In the genomic region with DNA sequence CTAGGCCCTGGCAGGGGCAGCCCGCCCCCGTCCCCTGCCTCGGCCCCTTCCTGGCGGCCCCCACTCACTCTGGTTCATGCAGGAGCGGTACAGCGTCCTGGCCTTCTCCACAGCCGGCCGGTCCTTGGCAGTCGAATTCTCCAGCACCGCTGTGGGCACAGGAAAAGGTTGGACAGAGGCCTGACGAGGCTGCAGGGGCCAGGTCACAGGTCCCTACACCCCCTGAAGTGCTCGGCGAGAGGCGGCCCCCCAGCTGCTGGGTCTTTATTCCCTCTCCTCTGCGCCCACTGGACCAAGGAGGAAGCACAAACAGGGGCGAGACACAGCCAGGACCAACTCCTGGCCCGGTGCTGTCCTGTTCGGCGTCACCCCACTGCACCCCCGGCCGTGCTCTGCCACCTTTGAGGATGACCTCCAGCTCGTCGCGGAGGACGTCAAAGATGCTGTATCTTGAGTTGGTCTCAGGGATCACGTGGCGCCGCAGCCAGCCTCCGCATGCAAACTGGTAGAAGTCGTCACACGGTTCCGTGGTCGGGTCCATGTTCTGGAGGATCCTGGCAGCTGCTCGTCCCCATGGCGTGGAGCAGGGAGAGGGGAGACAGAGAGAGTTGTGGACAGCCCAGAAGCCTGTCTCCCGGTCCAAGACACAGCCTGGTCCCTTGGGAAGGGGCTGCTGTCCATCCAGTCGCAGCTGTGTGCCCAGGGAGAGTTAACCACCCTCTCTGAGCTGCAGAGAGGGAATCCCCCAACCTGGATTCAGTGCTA, we compare ENCODE assay signal across 26 cellular contexts. TPM values are rescaled to one million over a fixed set of nuclear protein-coding genes. Genes with fewer than 3 reads are reported as not detected.
DNase-seq lines count a peak whose midpoint lies in the region; ATAC-seq, FAIRE-seq and TF ChIP-seq lines count a peak whose summit lies in the region.
"Had no signal": no experiment of that assay in that cellular context is flagged by ENCODE, and none has a peak within 500 bp of the region (broad histone marks: within the 10 kb centered on the region; RNA-seq: fewer than 3 reads in every experiment).

No MANE protein-coding gene starts in this region.

- no peaks in the 10 kb centered on the region for H3K4me1 Mint-ChIP-seq in WTC11

- H3K36me3 Mint-ChIP-seq in WTC11, result peaks cover 9% of the 10 kb centered on the region

- peaks cover 2 to 13% of the 10 kb centered on the region in 2 donors for H3K9me3 ChIP-seq in kidney (ENCODE audit: control insufficient read depth in 1 of 2, low read length in 2 of 2)

- FAIRE-seq in kidney (lab: Jason Lieb, UNC), result no peak
- FAIRE-seq: frontal cortex, GM12892, GM19239, islet of Langerhans had no signal

- POLR2A ChIA-PET in WTC11 (lab: Charles Lee), result no interaction called here

- DNase-seq in D341Med (ENCODE audit: low spot score) (peak; percentile 19), WTC11 (ENCODE audit: low spot score) (peak; percentile 9), kidney (peak; percentile 70), sciatic nerve (ENCODE audit: low spot score) (peak; percentile 53), NCI-H1048 (lab: John Stamatoyannopoulos, UW) (no peak), activated gamma-delta T cell treated with Interleukin-2 at 50 U/mL for 16 hours (no peak), HCEC 1CT (no peak)
- DNase-seq: activated CD8-positive, alpha-beta memory T cell treated with anti-CD3 and anti-CD28 coated beads, Interleukin-2, amount 50 U/mL, for 48 hours; brain microvascular endothelial cell; CD4-positive, CD25-positive, alpha-beta regulatory T cell; EL; HFFc6; mammary epithelial cell; NCI-H82; stimulated activated CD4-positive, alpha-beta T cell treated with anti-CD3 and anti-CD28 coated beads, Interleukin-2, amount 100 ng/mL, for 48 hours had no signal

- H3K4me3 ChIP-seq in kidney (ENCODE audit: low read length in 2 of 2), result no peak overlapping the region
- H3K4me3 ChIP-seq: esophagus muscularis mucosa, smooth muscle cell had no signal

- no peak overlapping the region for H3K27ac Mint-ChIP-seq in WTC11
- H3K27ac Mint-ChIP-seq: HFFc6; stimulated activated memory B cell treated with anti-CD40 and anti-IgM and Interleukin-4, amounts not matched to agents 10 μg/mL and 1 μg/mL and 100 μg/mL, for 72 hours; T-helper 2 cell treated with Interferon-gamma antibody and Interleukin-4, amounts not matched to agents 5 μg/mL and 100 μg/mL, for 36 hours had no signal

- H3K27me3 Mint-ChIP-seq in WTC11 (ENCODE audit: low read depth), result no peaks in the 10 kb centered on the region; the same call in 1 of the 2 replicates

- ATAC-seq in WTC11, result no peak
- no peak for ATAC-seq in sciatic nerve
- ATAC-seq: stimulated activated memory B cell treated with anti-CD40 and anti-IgM and Interleukin-4, amounts not matched to agents 10 μg/mL and 1 μg/mL and 100 μg/mL, for 72 hours had no signal

- H3K36me3 ChIP-seq in kidney (ENCODE audit: control insufficient read depth in 1 of 2, insufficient read depth in 2 of 2, low read length in 2 of 2), result no peaks in the 10 kb centered on the region
- H3K36me3 ChIP-seq: brain microvascular endothelial cell, esophagus muscularis mucosa had no signal

- H3K9ac ChIP-seq in kidney (ENCODE audit: low read length in 2 of 2), result no peak overlapping the region

- intact Hi-C loops in kidney (cut with DNase I) (no loop called here), sciatic nerve (cut with DNase I) (no loop called here)

- CTCF ChIA-PET in WTC11 (lab: Charles Lee), result interaction anchor here (1.1 kb wide), 1 partner anchor 178 kb away, joined by 3 read pairs; no protein-coding TSS in a partner anchor

- no peaks in the 10 kb centered on the region for H3K4me1 ChIP-seq in kidney (ENCODE audit: control insufficient read depth in 1 of 2, insufficient read depth in 1 of 2, low read depth in 1 of 2, low read length in 2 of 2)

- H3K4me3 Mint-ChIP-seq in WTC11, result no peak overlapping the region
- H3K4me3 Mint-ChIP-seq: CD4-positive, CD25-positive, alpha-beta regulatory T cell; HFFc6; stimulated activated memory B cell treated with anti-CD40 and anti-IgM and Interleukin-4, amounts not matched to agents 10 μg/mL and 1 μg/mL and 100 μg/mL, for 72 hours; T-helper 2 cell treated with Interferon-gamma antibody and Interleukin-4, amounts not matched to agents 5 μg/mL and 100 μg/mL, for 36 hours had no signal

- no peak for TF ChIP-seq CTCF in WTC11 (IDR thresholded peaks at IDR 0.05)
- TF ChIP-seq CTCF in kidney (IDR thresholded peaks at IDR 0.05; ENCODE audit: borderline replicate concordance, extremely low read depth, insufficient read depth), result no peak

- H3K9me3 Mint-ChIP-seq in WTC11, result peaks cover 26% of the 10 kb centered on the region
- H3K9me3 Mint-ChIP-seq: HFFc6 had no signal

- no peak overlapping the region for H3K27ac ChIP-seq in kidney (ENCODE audit: low read depth in 2 of 2, low read length in 2 of 2)
- H3K27ac ChIP-seq: brain microvascular endothelial cell, esophagus muscularis mucosa, RWPE1, VCaP had no signal

TF ChIP-seq in WTC11, 78 proteins besides CTCF, POLR2A, EP300 and RAD21 (continues in another document):
- TF ChIP-seq SMAD3 (CRISPR knock-in tag; IDR thresholded peaks at IDR 0.05; ENCODE audit: borderline replicate concordance) (no peak), NFYB (CRISPR knock-in tag; conservative IDR thresholded peaks at IDR 0.05; ENCODE audit: low read depth) (no peak)
- TF ChIP-seq, protein P1, sequence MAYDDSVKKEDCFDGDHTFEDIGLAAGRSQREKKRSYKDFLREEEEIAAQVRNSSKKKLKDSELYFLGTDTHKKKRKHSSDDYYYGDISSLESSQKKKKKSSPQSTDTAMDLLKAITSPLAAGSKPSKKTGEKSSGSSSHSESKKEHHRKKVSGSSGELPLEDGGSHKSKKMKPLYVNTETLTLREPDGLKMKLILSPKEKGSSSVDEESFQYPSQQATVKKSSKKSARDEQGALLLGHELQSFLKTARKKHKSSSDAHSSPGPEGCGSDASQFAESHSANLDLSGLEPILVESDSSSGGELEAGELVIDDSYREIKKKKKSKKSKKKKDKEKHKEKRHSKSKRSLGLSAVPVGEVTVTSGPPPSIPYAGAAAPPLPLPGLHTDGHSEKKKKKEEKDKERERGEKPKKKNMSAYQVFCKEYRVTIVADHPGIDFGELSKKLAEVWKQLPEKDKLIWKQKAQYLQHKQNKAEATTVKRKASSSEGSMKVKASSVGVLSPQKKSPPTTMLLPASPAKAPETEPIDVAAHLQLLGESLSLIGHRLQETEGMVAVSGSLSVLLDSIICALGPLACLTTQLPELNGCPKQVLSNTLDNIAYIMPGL (CRISPR knock-in tag; IDR thresholded peaks at IDR 0.05), result no peak
- TF ChIP-seq, protein P2, sequence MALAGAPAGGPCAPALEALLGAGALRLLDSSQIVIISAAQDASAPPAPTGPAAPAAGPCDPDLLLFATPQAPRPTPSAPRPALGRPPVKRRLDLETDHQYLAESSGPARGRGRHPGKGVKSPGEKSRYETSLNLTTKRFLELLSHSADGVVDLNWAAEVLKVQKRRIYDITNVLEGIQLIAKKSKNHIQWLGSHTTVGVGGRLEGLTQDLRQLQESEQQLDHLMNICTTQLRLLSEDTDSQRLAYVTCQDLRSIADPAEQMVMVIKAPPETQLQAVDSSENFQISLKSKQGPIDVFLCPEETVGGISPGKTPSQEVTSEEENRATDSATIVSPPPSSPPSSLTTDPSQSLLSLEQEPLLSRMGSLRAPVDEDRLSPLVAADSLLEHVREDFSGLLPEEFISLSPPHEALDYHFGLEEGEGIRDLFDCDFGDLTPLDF (CRISPR knock-in tag; IDR thresholded peaks at IDR 0.05), result no peak
- TF ChIP-seq, protein P3, sequence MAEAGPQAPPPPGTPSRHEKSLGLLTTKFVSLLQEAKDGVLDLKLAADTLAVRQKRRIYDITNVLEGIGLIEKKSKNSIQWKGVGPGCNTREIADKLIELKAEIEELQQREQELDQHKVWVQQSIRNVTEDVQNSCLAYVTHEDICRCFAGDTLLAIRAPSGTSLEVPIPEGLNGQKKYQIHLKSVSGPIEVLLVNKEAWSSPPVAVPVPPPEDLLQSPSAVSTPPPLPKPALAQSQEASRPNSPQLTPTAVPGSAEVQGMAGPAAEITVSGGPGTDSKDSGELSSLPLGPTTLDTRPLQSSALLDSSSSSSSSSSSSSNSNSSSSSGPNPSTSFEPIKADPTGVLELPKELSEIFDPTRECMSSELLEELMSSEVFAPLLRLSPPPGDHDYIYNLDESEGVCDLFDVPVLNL (CRISPR knock-in tag; IDR thresholded peaks at IDR 0.05; ENCODE audit: borderline replicate concordance, low read depth), result no peak

RNA-seq across cellular contexts. Expression of a gene that starts 22.9 kb away (rescaled TPM):
- total RNA-seq in WTC11 (2021), result 47.8 to 51.1 TPM (median 50.3 TPM) in 3 replicates
- 39.5 TPM for total RNA-seq in kidney
- 25.6 TPM for polyA plus RNA-seq in kidney (ENCODE audit: insufficient read depth, low read depth, low replicate concordance)
- 23.9 TPM for total RNA-seq in sciatic nerve

RNA-seq across cellular contexts. Expression of a gene that starts 23.4 kb away (rescaled TPM):
- total RNA-seq in WTC11 (2021), result 0.55 to 0.64 TPM in 2 of 3 replicates, not detected in the other
- total RNA-seq in kidney, result 4.0 TPM
- polyA plus RNA-seq in kidney (ENCODE audit: insufficient read depth, low read depth, low replicate concordance), result 8.5 TPM
- 1.7 TPM for total RNA-seq in sciatic nerve
- total RNA-seq: HFFc6, M059J, mammary epithelial cell, smooth muscle cell had no signal
- polyA plus RNA-seq: mammary epithelial cell had no signal

RNA-seq across cellular contexts. Expression of a gene that starts 53.3 kb away (rescaled TPM):
- total RNA-seq in WTC11 (2021) (0.73 to 1.1 TPM (median 0.87 TPM) in 3 replicates), kidney (95.0 TPM), sciatic nerve (73.3 TPM)
- 99.1 TPM for polyA plus RNA-seq in kidney (ENCODE audit: insufficient read depth, low read depth, low replicate concordance)
- total RNA-seq: smooth muscle cell had no signal
- polyA plus RNA-seq: smooth muscle cell had no signal

Comparison
In these comparisons a context has a peak if more than half of its experiments do, and no peak if none do; other contexts are left out.
1. DNase-seq: peak in D341Med (single experiment), WTC11 (single experiment), kidney (single experiment) and sciatic nerve (single experiment); none in NCI-H1048 (single experiment), activated gamma-delta T cell treated with Interleukin-2 at 50 U/mL for 16 hours (single experiment) and HCEC 1CT (single experiment).
2. RNA of a gene that starts 53.3 kb away (total RNA-seq): 95.0 TPM in kidney (single experiment) and 73.3 TPM in sciatic nerve (single experiment); 0.73 to 1.1 TPM in WTC11; every median in the first group is over 10 times any median in the second.